8 cellular contexts compared by ENCODE assay signal in the genomic region with DNA sequence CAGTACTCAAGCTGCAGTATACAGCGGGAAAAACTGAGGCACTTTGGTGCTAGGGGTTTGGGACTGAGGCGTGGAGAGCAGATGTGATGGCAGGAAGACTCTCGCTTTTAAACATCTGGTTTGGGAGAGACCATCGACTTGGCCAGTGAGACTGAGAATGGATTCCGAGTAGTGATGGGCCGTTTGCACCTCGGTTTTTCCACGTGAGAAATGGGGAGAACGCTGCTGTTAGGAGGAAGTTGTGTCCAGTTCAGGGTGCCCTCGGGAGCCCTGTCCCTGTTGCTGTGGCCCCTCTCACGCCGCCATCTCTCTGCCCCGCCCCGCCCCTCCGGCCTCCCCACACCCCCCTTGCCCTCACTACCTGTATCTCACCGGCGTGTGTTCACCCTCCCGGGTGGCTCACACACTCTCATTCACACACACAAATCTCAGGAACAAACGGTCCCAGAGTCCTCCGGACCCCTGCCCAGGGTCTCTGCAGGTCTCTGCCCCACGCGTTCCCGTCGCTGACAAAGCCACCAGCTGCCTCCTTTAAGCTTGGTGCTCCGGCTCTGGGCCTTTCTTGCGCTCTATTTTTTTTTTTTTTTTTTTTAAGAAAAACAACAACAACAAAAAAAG. TPM values are rescaled to one million over a fixed set of nuclear protein-coding genes. Genes with fewer than 3 reads are reported as not detected.
DNase-seq lines count a peak whose midpoint lies in the region; ATAC-seq and TF ChIP-seq lines count a peak whose summit lies in the region.

No MANE protein-coding gene starts in this region.

- intact Hi-C loops in prostate gland (cut with DNase I), result no loop called here

- peaks cover 0 to 28% (median 2%) of the 10 kb centered on the region in 4 donors for H3K4me1 ChIP-seq in Peyer's patch
- H3K4me1 ChIP-seq in prostate gland (replicated peaks), result peaks cover 4% of the 10 kb centered on the region

- H3K9me3 ChIP-seq in Peyer's patch (no peaks in the 10 kb centered on the region), prostate gland (no peaks in the 10 kb centered on the region)

- H3K27ac ChIP-seq in Peyer's patch (peak overlapping the region; percentile 60 to 98 (median 93)), prostate gland (peak overlapping the region; percentile 93 to 97)

- DNase-seq in G401 (ENCODE audit: low spot score) (peak; percentile 8), Peyer's patch (no peak), epithelial cell of proximal tubule (ENCODE audit: low read depth) (no peak), prostate gland (ENCODE audit: low spot score) (no peak), NCI-H524 treated with DMSO at 0.1 percent for 48 hours (lab: John Stamatoyannopoulos, UW) (no peak), NCI-H1092 (lab: John Stamatoyannopoulos, UW) (no peak), NOMO-1 (lab: John Stamatoyannopoulos, UW; ENCODE audit: unreplicated experiment in 2 of 2) (no peak)

- in situ Hi-C loops in G401 (cut with HindIII; ENCODE audit: low sequenced_read_pairs), result no loop called here

- ATAC-seq in GM18519 (IDR thresholded peaks at IDR 0.05; ENCODE audit: low FRiP score, unreplicated experiment), result no peak

- H3K27me3 ChIP-seq in Peyer's patch (no peaks in the 10 kb centered on the region), prostate gland (replicated peaks; ENCODE audit: insufficient read depth) (no peaks in the 10 kb centered on the region)

- TF ChIP-seq POLR2A in Peyer's patch (IDR thresholded peaks at IDR 0.05) (no peak), prostate gland (IDR thresholded peaks at IDR 0.05) (no peak)

- TF ChIP-seq CTCF in Peyer's patch (IDR thresholded peaks at IDR 0.05) (no peak), epithelial cell of proximal tubule (conservative IDR thresholded peaks at IDR 0.05; ENCODE audit: low read depth, low read length) (no peak), prostate gland (IDR thresholded peaks at IDR 0.05) (no peak)

- H3K36me3 ChIP-seq in Peyer's patch, result no peaks in the 10 kb centered on the region
- no peaks in the 10 kb centered on the region for H3K36me3 ChIP-seq in prostate gland

- H3K4me3 ChIP-seq in Peyer's patch, result peak overlapping the region in 3 of 4 donors; percentile 78 to 90 (median 82)
- peak overlapping the region; percentile 88 for H3K4me3 ChIP-seq in epithelial cell of proximal tubule (ENCODE audit: low read depth, low read length)
- H3K4me3 ChIP-seq in prostate gland, result peak overlapping the region; percentile 69 to 76

- 28% methylated on average over 26 of the region's 26 CpGs for WGBS in prostate gland

RNA-seq across cellular contexts. Expression of a gene that starts 2.7 kb away (rescaled TPM):
- total RNA-seq in G401 (2014; rRNA removed; shearing (Covaris generic)), result 9.6 and 12.4 TPM in 2 replicates
- total RNA-seq in Peyer's patch, result 1 to 10 TPM; 1.4 to 7.4 (median 2.5) TPM
- 7.9 and 10.1 TPM in 2 replicates for total RNA-seq in epithelial cell of proximal tubule
- 10 to 100 TPM; 10.7 to 21.0 TPM for total RNA-seq in prostate gland

RNA-seq across cellular contexts. Expression of a gene that starts 18.9 kb away (rescaled TPM):
- total RNA-seq in G401 (2014; rRNA removed; shearing (Covaris generic)), result 65.9 and 70.0 TPM in 2 replicates
- total RNA-seq in Peyer's patch (1 to 10 TPM; 2.1 to 5.5 (median 4.6) TPM), epithelial cell of proximal tubule (49.1 and 52.4 TPM in 2 replicates), prostate gland (10 to 100 TPM; 26.3 to 48.3 TPM)

RNA-seq across cellular contexts. Expression of a gene that starts 30.7 kb away (rescaled TPM):
- 74.3 and 75.1 TPM in 2 replicates for total RNA-seq in G401 (2014; rRNA removed; shearing (Covaris generic))
- total RNA-seq in Peyer's patch (10 to 100 TPM in 3 of 4 donors, 1 to 10 TPM in 1; 9.6 to 17.3 (median 13.9) TPM), epithelial cell of proximal tubule (12.4 and 20.3 TPM in 2 replicates), prostate gland (10 to 100 TPM; 16.3 to 27.0 TPM)

RNA-seq across cellular contexts. Expression of a gene that starts 37.5 kb away (rescaled TPM):
- total RNA-seq in G401 (2014; rRNA removed; shearing (Covaris generic)), result 1.0 and 4.5 TPM in 2 replicates
- total RNA-seq in Peyer's patch (10 to 100 TPM in 2 of 4 donors, 1 to 10 TPM in 2; 6.3 to 41.3 (median 10.5) TPM), epithelial cell of proximal tubule (1.7 and 3.9 TPM in 2 replicates), prostate gland (10 to 100 TPM in 1 of 2 donors, 1 to 10 TPM in 1; 4.7 to 16.1 TPM)

RNA-seq across cellular contexts. Expression of a gene that starts 52.5 kb away (rescaled TPM):
- 12.9 and 15.6 TPM in 2 replicates for total RNA-seq in G401 (2014; rRNA removed; shearing (Covaris generic))
- total RNA-seq in Peyer's patch (10 to 100 TPM in 2 of 4 donors, 1 to 10 TPM in 2; 8.3 to 22.7 (median 12.1) TPM), epithelial cell of proximal tubule (78.8 and 112 TPM in 2 replicates), prostate gland (10 to 100 TPM; 11.8 to 22.7 TPM)
